8 cellular contexts compared by ENCODE assay signal in genomic region chr16:88451586-88452484, GRCh38. TPM values are rescaled to one million over a fixed set of nuclear protein-coding genes. Genes with fewer than 3 reads are reported as not detected.
DNase-seq lines count a peak whose midpoint lies in the region; ATAC-seq, FAIRE-seq and TF ChIP-seq lines count a peak whose summit lies in the region.
"Had no signal": no experiment of that assay in that cellular context is flagged by ENCODE, and none has a peak within 500 bp of the region (broad histone marks: within the 10 kb centered on the region; RNA-seq: fewer than 3 reads in every experiment).

No MANE protein-coding gene starts in this region.

- TF ChIP-seq RAD21 in H1 (IDR thresholded peaks at IDR 0.05 in 1 of 2, conservative IDR thresholded peaks at IDR 0.05 in 1 of 2; ENCODE audit: low read depth in 2 of 2, low read length in 2 of 2): no peak

- H3K9ac ChIP-seq in PC-3 (ENCODE audit: low read length) (no peak overlapping the region), H1 (replicated peaks in 1 of 4; ENCODE audit: extremely low read depth in 1 of 4, low read depth in 3 of 4, low read length in 3 of 4) (no peak overlapping the region), skeletal muscle satellite cell (ENCODE audit: low read depth, low read length) (no peak overlapping the region)

- FAIRE-seq in GM12891 (lab: Jason Lieb, UNC) (peak; percentile 16), H1 (lab: Jason Lieb, UNC) (no peak)

- H4K20me1 ChIP-seq in PC-3 (ENCODE audit: low read length) (no peaks in the 10 kb centered on the region), H1 (replicated peaks in 1 of 2; ENCODE audit: control insufficient read depth in 1 of 2, insufficient read depth in 2 of 2, low read length in 2 of 2) (peaks cover 8 to 9% of the 10 kb centered on the region in 2 experiments)

- H3K23me2 ChIP-seq in H1 (ENCODE audit: low read depth, low read length): peaks cover 4% of the 10 kb centered on the region; the same call in 1 of the 2 replicates

- H3K4me1 ChIP-seq in PC-3 (ENCODE audit: insufficient read depth, low read length): peaks cover 16% of the 10 kb centered on the region
- H3K4me1 ChIP-seq in H1 (replicated peaks in 1 of 4; ENCODE audit: control insufficient read depth in 3 of 4, insufficient read depth in 4 of 4, low read length in 3 of 4): peaks cover 0 to 27% (median 13%) of the 10 kb centered on the region in 4 experiments; a peak in 6 of 7 replicates
- H3K4me1 ChIP-seq in skeletal muscle satellite cell (ENCODE audit: control insufficient read depth, insufficient read depth, low read length): peaks cover 32% of the 10 kb centered on the region

- no peak overlapping the region for H2BK20ac ChIP-seq in H1 (ENCODE audit: low read length)

- H3K9me3 ChIP-seq in PC-3 (ENCODE audit: low read length): no peaks in the 10 kb centered on the region
- H3K9me3 ChIP-seq in H1 (ENCODE audit: insufficient read depth in 2 of 2, low read depth in 1 of 2, low read length in 1 of 2): no peaks in the 10 kb centered on the region
- H3K9me3 ChIP-seq in skeletal muscle satellite cell (replicated peaks; ENCODE audit: low read length): no peaks in the 10 kb centered on the region

- H3K4me3 ChIP-seq in PC-3 (ENCODE audit: low read length): no peak overlapping the region
- H3K4me3 ChIP-seq in H1 (ENCODE audit: extremely low read depth in 1 of 4, insufficient read depth in 2 of 4, low read depth in 3 of 4, low read length in 4 of 4): peak overlapping the region in 2 of 4 experiments; percentile 70 to 72; a peak in 2 of 8 replicates
- H3K4me3 ChIP-seq in skeletal muscle satellite cell (ENCODE audit: low read length): peak overlapping the region; percentile 79
- H3K4me3 ChIP-seq in lower leg skin (ENCODE audit: low read depth, poor library complexity, severe bottlenecking): no peak overlapping the region

- no peak overlapping the region; the same call in 1 of the 2 replicates for H2BK5ac ChIP-seq in H1 (ENCODE audit: low read depth, low read length)

- POLR2A ChIA-PET in PC-3 (lab: Charles Lee; ENCODE audit: unreplicated experiment) (no interaction called here), H1 (lab: Charles Lee; ENCODE audit: partially characterized antibody) (interaction anchor here (0.7 to 1.3 kb wide), 2 partner anchors 12 to 109 kb away, joined by 4 read pairs; no protein-coding TSS in a partner anchor)

- H4K8ac ChIP-seq in H1 (ENCODE audit: extremely low read depth, insufficient read depth, low read length): 0 out of 2 replicates have a peak overlapping the region, but pooled peaks have one; percentile 36

- ATAC-seq in PC-3 (no peak), HG02852 (IDR thresholded peaks at IDR 0.05; ENCODE audit: unreplicated experiment) (no peak)

- H3K36me3 ChIP-seq in PC-3 (ENCODE audit: low read depth, low read length): no peaks in the 10 kb centered on the region
- peaks cover 0 to 4% (median 0%) of the 10 kb centered on the region in 4 experiments; a peak in 1 of 8 replicates for H3K36me3 ChIP-seq in H1 (ENCODE audit: control insufficient read depth in 2 of 4, insufficient read depth in 4 of 4, low read length in 3 of 4)
- H3K36me3 ChIP-seq in skeletal muscle satellite cell (ENCODE audit: insufficient read depth, low read length): no peaks in the 10 kb centered on the region
- H3K36me3 ChIP-seq: cardiac muscle cell had no signal

- no peak overlapping the region for H3K18ac ChIP-seq in H1 (ENCODE audit: extremely low read depth, low read length)

- H3K56ac ChIP-seq in H1 (replicated peaks; ENCODE audit: insufficient read length, low read depth, low read length): no peak overlapping the region

- peak overlapping the region; percentile 84 for H3K4ac ChIP-seq in H1 (replicated peaks; ENCODE audit: insufficient read length, low read depth, low read length)

- no peak overlapping the region for H2BK15ac ChIP-seq in H1 (ENCODE audit: low read length)

- H3K9me2 ChIP-seq in PC-3 (replicated peaks; ENCODE audit: low read length): no peaks in the 10 kb centered on the region

- no peak overlapping the region for H2BK12ac ChIP-seq in H1 (ENCODE audit: low read depth, low read length)

- no peaks in the 10 kb centered on the region for H3K79me1 ChIP-seq in H1 (ENCODE audit: low read depth, low read length)

- H2AK5ac ChIP-seq in H1 (ENCODE audit: low read depth, low read length): no peak overlapping the region

- no peak overlapping the region for H3K14ac ChIP-seq in H1 (ENCODE audit: insufficient read length)

- no peaks in the 10 kb centered on the region for H3F3A ChIP-seq in PC-3 (ENCODE audit: low read length, unreplicated experiment)

- TF ChIP-seq POLR2A in GM12891 (IDR thresholded peaks at IDR 0.05; ENCODE audit: low read depth, low read length) (no peak), H1 (IDR thresholded peaks at IDR 0.05; ENCODE audit: control extremely low read depth in 1 of 2, low read depth in 2 of 2, low read length in 2 of 2) (no peak), lower leg skin (IDR thresholded peaks at IDR 0.05) (no peak)

- 71% methylated on average over 30 of the region's 30 CpGs; no CpG with 5 or more reads in 1 of the 2 experiments for WGBS in H1 (ENCODE audit: extremely low coverage in 1 of 2, insufficient coverage in 1 of 2, insufficient read length in 1 of 2, insufficient replicate concordance in 2 of 2, low coverage in 1 of 2, low lambda C conversion rate in 2 of 2, missing lambda C conversion rate in 1 of 2), 2 experiments
- 55 to 59% methylated on average over 12 to 27 of the region's 30 CpGs for WGBS in lower leg skin, 2 donors

- H3K27ac ChIP-seq in PC-3 (ENCODE audit: low read length) (no peak overlapping the region), H1 (ENCODE audit: low read depth, low read length) (no peak overlapping the region)

- H3K79me2 ChIP-seq in PC-3 (ENCODE audit: low read length) (peaks cover 8% of the 10 kb centered on the region), H1 (ENCODE audit: control insufficient read depth in 1 of 2, insufficient read depth in 2 of 2, low read length in 2 of 2) (no peaks in the 10 kb centered on the region)

- no peak overlapping the region for H3K23ac ChIP-seq in H1 (ENCODE audit: insufficient read length)

- H2BK120ac ChIP-seq in H1 (replicated peaks; ENCODE audit: low read depth, low read length): no peak overlapping the region

- H2AFZ ChIP-seq in PC-3 (ENCODE audit: low read length) (peak overlapping the region; percentile 76; the same call in 1 of the 2 replicates), H1 (ENCODE audit: low read length) (no peak overlapping the region)

- H3K4me2 ChIP-seq in PC-3 (ENCODE audit: low read length) (peak overlapping the region; percentile 75; the same call in 1 of the 2 replicates), H1 (ENCODE audit: insufficient read depth in 1 of 2, low read depth in 2 of 2, low read length in 2 of 2) (peak overlapping the region; percentile 46 to 47), skeletal muscle satellite cell (ENCODE audit: low read length) (peak overlapping the region; percentile 86)

- no peak for TF ChIP-seq CTCF in PC-3 (conservative IDR thresholded peaks at IDR 0.05; ENCODE audit: low read depth, low read length)
- no peak for TF ChIP-seq CTCF in H1 (IDR thresholded peaks at IDR 0.05; ENCODE audit: control extremely low read depth in 1 of 3, insufficient read depth in 1 of 3, low read depth in 1 of 3, low read length in 3 of 3)
- no peak for TF ChIP-seq CTCF in lower leg skin (IDR thresholded peaks at IDR 0.05)

- intact Hi-C loops in PC-3 (cut with micrococcal nuclease) (no loop called here), lower leg skin (cut with DNase I; ENCODE audit: low total_unique reads) (no loop called here)

- no peak for DNase-seq in GM12891 (ENCODE audit: insufficient read length, low spot score)
- DNase-seq in PC-3: no peak
- no peak for DNase-seq in H1 (ENCODE audit: low read depth in 1 of 2, low spot score in 2 of 2)
- DNase-seq in activated CD4-positive, CD25-positive, alpha-beta regulatory T cell treated with anti-CD3 and anti-CD28 coated beads, Interleukin-2, amount 50 U/mL, for 72 hours: no peak
- no peak for DNase-seq in lower leg skin (ENCODE audit: low spot score in 2 of 2)

- H4K5ac ChIP-seq in H1 (ENCODE audit: insufficient read length, low read depth, low read length): no peak overlapping the region

- CTCF ChIA-PET in PC-3 (lab: Charles Lee): no interaction called here
- CTCF ChIA-PET in H1 (lab: Charles Lee; ENCODE audit: partially characterized antibody): interaction anchor here (0.9 to 2.3 kb wide), 6 partner anchors 8 to 111 kb away, joined by 3 to 8 read pairs (median 4); no protein-coding TSS in a partner anchor

- no peak overlapping the region for H4K91ac ChIP-seq in H1 (replicated peaks; ENCODE audit: insufficient read length, low read length)

- BruUV-seq in PC-3 (replicated peaks; lab: Mats Ljungman, UMichigan): no TSS peak

- no peak for TF ChIP-seq EP300 in H1 (IDR thresholded peaks at IDR 0.05; ENCODE audit: borderline replicate concordance in 1 of 2, low read depth in 2 of 2, low read length in 2 of 2)

- no peaks in the 10 kb centered on the region for H3K27me3 ChIP-seq in PC-3 (ENCODE audit: low read length)
- peaks cover 29 to 56% (median 46%) of the 10 kb centered on the region in 4 experiments for H3K27me3 ChIP-seq in H1 (replicated peaks in 1 of 4; ENCODE audit: control insufficient read depth in 3 of 4, extremely low read depth in 1 of 4, insufficient read depth in 3 of 4, low read length in 3 of 4)
- peaks cover 37% of the 10 kb centered on the region for H3K27me3 ChIP-seq in skeletal muscle satellite cell (ENCODE audit: control insufficient read depth, insufficient read depth, low read length)
- H3K27me3 ChIP-seq: cardiac muscle cell had no signal

TF ChIP-seq in GM12891, 5 proteins besides CTCF, POLR2A, EP300 and RAD21 (continues in another document):
- TF ChIP-seq SPI1 (IDR thresholded peaks at IDR 0.05; ENCODE audit: low read depth, low read length) (no peak), POU2F2 (IDR thresholded peaks at IDR 0.05; ENCODE audit: low read depth, low read length) (no peak), TAF1 (IDR thresholded peaks at IDR 0.05; ENCODE audit: low read depth, low read length) (no peak)

TF ChIP-seq in H1, 55 proteins besides CTCF, POLR2A, EP300 and RAD21 (continues in another document):
- no peak for TF ChIP-seq SP1 (IDR thresholded peaks at IDR 0.05; ENCODE audit: low read depth, low read length)
- TF ChIP-seq GABPA (IDR thresholded peaks at IDR 0.05; ENCODE audit: borderline replicate concordance, insufficient read depth, low read length): no peak
- no peak for TF ChIP-seq SP4 (IDR thresholded peaks at IDR 0.05; ENCODE audit: low read length)

RNA-seq across cellular contexts. Expression of gene ZFPM1, which starts 1.2 kb away (rescaled TPM):
- polyA plus RNA-seq in GM12891 (2012; ENCODE audit: low read depth, missing spikeins): 0.87 TPM
- total RNA-seq in PC-3 (2014; rRNA removed) (4.1 and 4.6 TPM in 2 replicates), lower leg skin (1 to 10 TPM; 2.0 to 4.0 (median 3.1) TPM)
- 3.4 and 4.8 TPM in 2 replicates for total RNA-seq in H1 (2021; fragmentation: NEBNext Ultra II Directional; extraction: Animal tissue kit (Norgen Biotek cat#: 25700))
- 0.74 and 1.4 TPM in 2 replicates for polyA plus RNA-seq in H1 (2011; rRNA removed)
- polyA plus RNA-seq in H1 (2011; cell fraction: cytosol; rRNA removed): 1.1 TPM
- 3.6 TPM for polyA plus RNA-seq in H1 (2011; cell fraction: nucleus; rRNA removed)
- polyA plus RNA-seq in H1 (2012, experiment 1 of 2): 1.5 to 3.3 TPM (median 1.9 TPM) in 4 replicates
- polyA plus RNA-seq in H1 (2012, experiment 2 of 2): 1.00 TPM
- polyA plus RNA-seq in H1 (2013, experiment 1 of 2): 3.1 TPM
- polyA plus RNA-seq in H1 (2013, experiment 2 of 2): 2.9 TPM
- polyA minus RNA-seq in H1 (2011; rRNA and poly(A)+ RNA removed): 0.29 and 0.57 TPM in 2 replicates
- polyA minus RNA-seq in H1 (2011; cell fraction: cytosol; rRNA and poly(A)+ RNA removed): 2.8 TPM
- 3.3 TPM for polyA minus RNA-seq in H1 (2011; cell fraction: nucleus; rRNA and poly(A)+ RNA removed)
- 1.3 and 1.5 TPM in 2 replicates for total RNA-seq in skeletal muscle satellite cell (2012; rRNA removed)
